Comparison of ENCODE assay signal across 17 cellular contexts in the genomic region with DNA sequence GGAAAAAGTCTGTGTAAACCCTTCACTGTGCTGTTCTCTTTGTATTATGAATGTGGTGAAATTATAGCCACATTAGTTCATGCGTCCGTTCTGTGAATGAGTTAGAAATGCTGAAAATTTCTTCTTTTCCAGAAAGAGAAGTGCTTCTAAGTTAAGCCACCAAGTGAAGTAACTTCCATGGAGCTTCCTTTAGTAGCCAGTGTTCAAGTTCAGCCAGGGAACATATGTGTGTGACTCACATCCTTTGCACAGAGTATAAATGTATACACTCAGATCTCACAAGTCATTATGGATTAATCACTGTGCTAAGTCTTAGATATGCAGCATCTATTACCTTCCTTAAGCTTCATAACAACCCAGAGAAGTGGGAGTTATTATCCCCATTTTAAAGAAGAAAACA. TPM values are rescaled to one million over a fixed set of nuclear protein-coding genes. Genes with fewer than 3 reads are reported as not detected.
DNase-seq lines count a peak whose midpoint lies in the region; ATAC-seq and TF ChIP-seq lines count a peak whose summit lies in the region.
"Had no signal": no experiment of that assay in that cellular context is flagged by ENCODE, and none has a peak within 500 bp of the region (broad histone marks: within the 10 kb centered on the region; RNA-seq: fewer than 3 reads in every experiment).

No MANE protein-coding gene starts in this region.

- H3K4me3 ChIP-seq in RWPE2 (ENCODE audit: severe bottlenecking), result no peak overlapping the region
- no peak overlapping the region for H3K4me3 ChIP-seq in fibroblast of lung (replicated peaks in 1 of 4; ENCODE audit: control extremely low read depth in 1 of 4, insufficient read depth in 1 of 4, low read depth in 3 of 4, low read length in 4 of 4)
- no peak overlapping the region for H3K4me3 ChIP-seq in smooth muscle cell
- H3K4me3 ChIP-seq in CD4-positive, alpha-beta memory T cell (ENCODE audit: low read length in 2 of 2), result no peak overlapping the region
- H3K4me3 ChIP-seq: transverse colon had no signal

- H3K9ac ChIP-seq in fibroblast of lung (ENCODE audit: insufficient read depth, low read length) (no peak overlapping the region), smooth muscle cell (ENCODE audit: low read depth) (no peak overlapping the region)

- H3K79me2 ChIP-seq in fibroblast of lung (ENCODE audit: control insufficient read depth, insufficient read depth, low read length) (no peaks in the 10 kb centered on the region), smooth muscle cell (ENCODE audit: low read depth) (no peaks in the 10 kb centered on the region)

- H3K27ac ChIP-seq in RWPE2 (ENCODE audit: poor library complexity, severe bottlenecking), result no peak overlapping the region
- H3K27ac ChIP-seq in fibroblast of lung (ENCODE audit: insufficient read depth, low read length), result peak overlapping the region; percentile 40
- peak overlapping the region; percentile 22 for H3K27ac ChIP-seq in smooth muscle cell (ENCODE audit: low read depth)
- H3K27ac ChIP-seq in CD4-positive, alpha-beta memory T cell (ENCODE audit: low read depth, low read length), result no peak overlapping the region
- H3K27ac ChIP-seq: transverse colon had no signal

- no peaks in the 10 kb centered on the region for H3K9me3 Mint-ChIP-seq in activated CD4-positive, alpha-beta T cell treated with anti-CD3 and anti-CD28 coated beads for 36 hours (ENCODE audit: low read depth)
- no peaks in the 10 kb centered on the region for H3K9me3 Mint-ChIP-seq in activated CD4-positive, alpha-beta T cell treated with anti-CD3 and anti-CD28 coated beads, Interleukin-2, amount 10 ng/mL, durations not matched to agents 24 days and 14 days
- H3K9me3 Mint-ChIP-seq in CD4-positive, alpha-beta memory T cell, result peaks cover 0 to 8% (median under 1%) of the 10 kb centered on the region in 8 donors

- ATAC-seq in activated CD4-positive, alpha-beta T cell treated with anti-CD3 and anti-CD28 coated beads for 36 hours, result peak; percentile 60
- peak; percentile 98 for ATAC-seq in RWPE2 (ENCODE audit: low read depth)
- ATAC-seq: activated T-cell treated with anti-CD3 and anti-CD28 coated beads, Interleukin-2, amount 50 U/mL, for 4 hours had no signal

- TF ChIP-seq CTCF in RWPE2 (IDR thresholded peaks at IDR 0.05; ENCODE audit: poor library complexity, severe bottlenecking), result no peak
- TF ChIP-seq CTCF in fibroblast of lung (conservative IDR thresholded peaks at IDR 0.05 in 1 of 2, IDR thresholded peaks at IDR 0.05 in 1 of 2; ENCODE audit: low read depth in 1 of 2, low read length in 2 of 2), result no peak
- no peak for TF ChIP-seq CTCF in smooth muscle cell (IDR thresholded peaks at IDR 0.05; ENCODE audit: borderline replicate concordance, insufficient read depth, poor library complexity, severe bottlenecking)

- H4K20me1 ChIP-seq in fibroblast of lung (ENCODE audit: control insufficient read depth, extremely low read depth, insufficient read depth, low read length) (no peaks in the 10 kb centered on the region), smooth muscle cell (ENCODE audit: low read depth) (no peaks in the 10 kb centered on the region)

- WGBS in smooth muscle cell (ENCODE audit: low lambda C conversion rate), result 46% methylated on average over 2 of the region's 2 CpGs

- peaks cover 8% of the 10 kb centered on the region for H3K4me1 ChIP-seq in RWPE2 (ENCODE audit: insufficient read depth, poor library complexity, severe bottlenecking)
- peaks cover 12% of the 10 kb centered on the region for H3K4me1 ChIP-seq in fibroblast of lung (ENCODE audit: control insufficient read depth, extremely low read depth, insufficient read depth, low read length)
- peaks cover 5% of the 10 kb centered on the region for H3K4me1 ChIP-seq in smooth muscle cell (ENCODE audit: low read depth)
- no peaks in the 10 kb centered on the region for H3K4me1 ChIP-seq in CD4-positive, alpha-beta memory T cell (ENCODE audit: insufficient read depth, low read length)
- H3K4me1 ChIP-seq: transverse colon had no signal

- no peaks in the 10 kb centered on the region for H3K4me1 Mint-ChIP-seq in activated CD4-positive, alpha-beta T cell treated with anti-CD3 and anti-CD28 coated beads for 36 hours
- H3K4me1 Mint-ChIP-seq in activated CD4-positive, alpha-beta T cell treated with anti-CD3 and anti-CD28 coated beads, Interleukin-2, amount 10 ng/mL, durations not matched to agents 24 days and 14 days, result no peaks in the 10 kb centered on the region
- H3K4me1 Mint-ChIP-seq in CD4-positive, alpha-beta memory T cell, result no peaks in the 10 kb centered on the region
- H3K4me1 Mint-ChIP-seq: immature natural killer cell had no signal

- H3K36me3 ChIP-seq in RWPE2 (ENCODE audit: low read depth), result no peaks in the 10 kb centered on the region
- no peaks in the 10 kb centered on the region for H3K36me3 ChIP-seq in fibroblast of lung (ENCODE audit: control insufficient read depth, insufficient read depth, low read length)
- no peaks in the 10 kb centered on the region for H3K36me3 ChIP-seq in smooth muscle cell (ENCODE audit: low read depth)
- no peaks in the 10 kb centered on the region for H3K36me3 ChIP-seq in CD4-positive, alpha-beta memory T cell (ENCODE audit: insufficient read depth, low read length)
- H3K36me3 ChIP-seq: transverse colon had no signal

- peaks cover 2% of the 10 kb centered on the region for H3K27me3 Mint-ChIP-seq in activated CD4-positive, alpha-beta T cell treated with anti-CD3 and anti-CD28 coated beads for 36 hours
- peaks cover 4% of the 10 kb centered on the region for H3K27me3 Mint-ChIP-seq in activated CD4-positive, alpha-beta T cell treated with anti-CD3 and anti-CD28 coated beads, Interleukin-2, amount 10 ng/mL, durations not matched to agents 24 days and 14 days
- H3K27me3 Mint-ChIP-seq in CD4-positive, alpha-beta memory T cell, result peaks cover 1 to 6% of the 10 kb centered on the region in 2 donors

- H3K4me2 ChIP-seq in fibroblast of lung (ENCODE audit: extremely low read depth, insufficient read depth, low read length), result peak overlapping the region; percentile 15
- H3K4me2 ChIP-seq in smooth muscle cell, result peak overlapping the region; percentile 33

- no peak overlapping the region for H3K27ac Mint-ChIP-seq in activated CD4-positive, alpha-beta T cell treated with anti-CD3 and anti-CD28 coated beads for 36 hours
- H3K27ac Mint-ChIP-seq in activated CD4-positive, alpha-beta T cell treated with anti-CD3 and anti-CD28 coated beads, Interleukin-2, amount 10 ng/mL, durations not matched to agents 24 days and 14 days, result no peak overlapping the region
- no peak overlapping the region for H3K27ac Mint-ChIP-seq in CD4-positive, alpha-beta memory T cell
- H3K27ac Mint-ChIP-seq: immature natural killer cell had no signal

- intact Hi-C loops in activated CD4-positive, alpha-beta T cell treated with anti-CD3 and anti-CD28 coated beads for 36 hours (cut with DNase I, micrococcal nuclease), result no loop called here
- intact Hi-C loops in activated CD4-positive, alpha-beta T cell treated with anti-CD3 and anti-CD28 coated beads, Interleukin-2, amount 10 ng/mL, durations not matched to agents 24 days and 14 days (cut with micrococcal nuclease), result no loop called here
- intact Hi-C loops in CD4-positive, alpha-beta memory T cell (cut with micrococcal nuclease), result no loop called here

- no peak overlapping the region for H3K4me3 Mint-ChIP-seq in activated CD4-positive, alpha-beta T cell treated with anti-CD3 and anti-CD28 coated beads for 36 hours
- no peak overlapping the region for H3K4me3 Mint-ChIP-seq in activated CD4-positive, alpha-beta T cell treated with anti-CD3 and anti-CD28 coated beads, Interleukin-2, amount 10 ng/mL, durations not matched to agents 24 days and 14 days
- H3K4me3 Mint-ChIP-seq in CD4-positive, alpha-beta memory T cell, result no peak overlapping the region
- H3K4me3 Mint-ChIP-seq: activated T-cell treated with anti-CD3 and anti-CD28 coated beads, Interleukin-2, amount 50 U/mL, for 4 hours; immature natural killer cell had no signal

- CTCF ChIA-PET in activated CD4-positive, alpha-beta T cell treated with anti-CD3 and anti-CD28 coated beads for 36 hours (lab: Charles Lee), result no interaction called here
- CTCF ChIA-PET in CD4-positive, alpha-beta memory T cell (lab: Charles Lee; ENCODE audit: partially characterized antibody), result no interaction called here

- H3K27me3 ChIP-seq in RWPE2 (ENCODE audit: insufficient read depth, poor library complexity, severe bottlenecking) (no peaks in the 10 kb centered on the region), fibroblast of lung (ENCODE audit: control insufficient read depth, insufficient read depth, low read length) (no peaks in the 10 kb centered on the region), smooth muscle cell (ENCODE audit: low read depth) (no peaks in the 10 kb centered on the region)
- no peaks in the 10 kb centered on the region for H3K27me3 ChIP-seq in CD4-positive, alpha-beta memory T cell (ENCODE audit: insufficient read depth, low read length)
- H3K27me3 ChIP-seq: transverse colon had no signal

- POLR2A ChIA-PET in activated CD4-positive, alpha-beta T cell treated with anti-CD3 and anti-CD28 coated beads for 36 hours (lab: Charles Lee), result no interaction called here
- POLR2A ChIA-PET in CD4-positive, alpha-beta memory T cell (lab: Charles Lee; ENCODE audit: partially characterized antibody), result no interaction called here

- H3K36me3 Mint-ChIP-seq in activated CD4-positive, alpha-beta T cell treated with anti-CD3 and anti-CD28 coated beads for 36 hours (ENCODE audit: low read depth), result no peaks in the 10 kb centered on the region
- no peaks in the 10 kb centered on the region for H3K36me3 Mint-ChIP-seq in activated CD4-positive, alpha-beta T cell treated with anti-CD3 and anti-CD28 coated beads, Interleukin-2, amount 10 ng/mL, durations not matched to agents 24 days and 14 days (ENCODE audit: low read depth)
- H3K36me3 Mint-ChIP-seq in CD4-positive, alpha-beta memory T cell, result no peaks in the 10 kb centered on the region

- no peaks in the 10 kb centered on the region for H3K9me3 ChIP-seq in RWPE2 (ENCODE audit: severe bottlenecking)
- H3K9me3 ChIP-seq in fibroblast of lung (ENCODE audit: control insufficient read depth, insufficient read depth, low read depth, low read length), result no peaks in the 10 kb centered on the region
- H3K9me3 ChIP-seq in smooth muscle cell (replicated peaks; ENCODE audit: low read depth), result no peaks in the 10 kb centered on the region
- no peaks in the 10 kb centered on the region for H3K9me3 ChIP-seq in CD4-positive, alpha-beta memory T cell (ENCODE audit: control insufficient read depth in 1 of 2, low read length in 2 of 2)
- H3K9me3 ChIP-seq: transverse colon had no signal

- no peak for DNase-seq in activated CD4-positive, alpha-beta T cell treated with anti-CD3 and anti-CD28 coated beads for 36 hours
- no peak for DNase-seq in activated CD4-positive, alpha-beta T cell treated with anti-CD3 and anti-CD28 coated beads, Interleukin-2, amount 10 ng/mL, durations not matched to agents 24 days and 14 days
- DNase-seq in RWPE2 (ENCODE audit: low spot score) (no peak), fibroblast of lung (ENCODE audit: low read depth in 2 of 2) (peak; percentile 80 to 88), smooth muscle cell (lab: John Stamatoyannopoulos, UW; ENCODE audit: unreplicated experiment) (no peak), LoVo (ENCODE audit: low spot score) (no peak)
- no peak for DNase-seq in stimulated activated CD4-positive, alpha-beta T cell treated with anti-CD3 and anti-CD28 coated beads, Interleukin-15, amount 100 ng/mL, for 24 hours
- no peak for DNase-seq in CD4-positive, alpha-beta memory T cell
- DNase-seq: 8988T; activated CD4-positive, CD25-positive, alpha-beta regulatory T cell; activated T-cell treated with anti-CD3 and anti-CD28 coated beads, Interleukin-2, amount 50 U/mL, for 4 hours; DMS79; immature natural killer cell; NCI-H446 treated with DMSO at 0.1 percent for 48 hours; right cardiac atrium; SIG-M5; transverse colon had no signal

- H2AFZ ChIP-seq in fibroblast of lung (ENCODE audit: low read length) (no peak overlapping the region), smooth muscle cell (ENCODE audit: low read depth) (no peak overlapping the region)

- H3F3A ChIP-seq in smooth muscle cell (ENCODE audit: low read depth), result no peaks in the 10 kb centered on the region

RNA-seq across cellular contexts. Expression of a gene that starts 3.1 kb away (rescaled TPM):
- not detected for total RNA-seq in activated CD4-positive, alpha-beta T cell treated with anti-CD3 and anti-CD28 coated beads for 36 hours
- not detected in 2 replicates for total RNA-seq in activated CD4-positive, alpha-beta T cell treated with anti-CD3 and anti-CD28 coated beads, Interleukin-2, amount 10 ng/mL, durations not matched to agents 24 days and 14 days
- under 0.01 TPM in 1 of 2 replicates, not detected in the other for total RNA-seq in fibroblast of lung
- 0.07 and 0.18 TPM in 2 replicates for polyA plus RNA-seq in fibroblast of lung
- 0.08 and 0.19 TPM in 2 replicates for polyA plus RNA-seq in fibroblast of lung (2012)
- 1.2 TPM in 1 of 2 replicates, not detected in the other for polyA minus RNA-seq in fibroblast of lung (ENCODE audit: low replicate concordance)
- total RNA-seq in smooth muscle cell, result 0.81 TPM in 1 of 2 replicates, not detected in the other
- polyA plus RNA-seq in smooth muscle cell, result not detected in 2 replicates
- total RNA-seq in CD4-positive, alpha-beta memory T cell, result not detected
- not detected for polyA plus RNA-seq in CD4-positive, alpha-beta memory T cell
- total RNA-seq: activated T-cell treated with anti-CD3 and anti-CD28 coated beads, Interleukin-2, amount 50 U/mL, for 4 hours; transverse colon had no signal
- polyA plus RNA-seq: immature natural killer cell had no signal

RNA-seq across cellular contexts. Expression of a gene that starts 22.3 kb away (rescaled TPM):
- not detected for total RNA-seq in activated CD4-positive, alpha-beta T cell treated with anti-CD3 and anti-CD28 coated beads for 36 hours
- not detected in 2 replicates for total RNA-seq in activated CD4-positive, alpha-beta T cell treated with anti-CD3 and anti-CD28 coated beads, Interleukin-2, amount 10 ng/mL, durations not matched to agents 24 days and 14 days
- total RNA-seq in fibroblast of lung, result 0.17 TPM in 1 of 2 replicates, not detected in the other
- 0.08 and 0.14 TPM in 2 replicates for polyA plus RNA-seq in fibroblast of lung
- polyA plus RNA-seq in fibroblast of lung (2012), result 0.08 and 0.13 TPM in 2 replicates
- not detected in 2 replicates for polyA minus RNA-seq in fibroblast of lung (ENCODE audit: low replicate concordance)
- not detected in 2 replicates for total RNA-seq in smooth muscle cell
- not detected in 2 replicates for polyA plus RNA-seq in smooth muscle cell
- not detected for total RNA-seq in CD4-positive, alpha-beta memory T cell
- polyA plus RNA-seq in CD4-positive, alpha-beta memory T cell, result not detected
- total RNA-seq: activated T-cell treated with anti-CD3 and anti-CD28 coated beads, Interleukin-2, amount 50 U/mL, for 4 hours; right cardiac atrium had no signal
- polyA plus RNA-seq: immature natural killer cell, right cardiac atrium had no signal

RNA-seq across cellular contexts. Expression of a gene that starts 52.5 kb away (rescaled TPM):
- total RNA-seq in activated CD4-positive, alpha-beta T cell treated with anti-CD3 and anti-CD28 coated beads for 36 hours, result not detected
- total RNA-seq in activated CD4-positive, alpha-beta T cell treated with anti-CD3 and anti-CD28 coated beads, Interleukin-2, amount 10 ng/mL, durations not matched to agents 24 days and 14 days, result 0.14 TPM in 1 of 2 replicates, not detected in the other
- under 0.01 and 0.66 TPM in 2 replicates for total RNA-seq in fibroblast of lung
- polyA plus RNA-seq in fibroblast of lung, result 0.17 and 0.28 TPM in 2 replicates
- polyA plus RNA-seq in fibroblast of lung (2012), result 0.17 and 0.31 TPM in 2 replicates
- polyA minus RNA-seq in fibroblast of lung (ENCODE audit: low replicate concordance), result not detected in 2 replicates
- 4.0 and 7.3 TPM in 2 replicates for total RNA-seq in smooth muscle cell
- polyA plus RNA-seq in smooth muscle cell, result 1.1 and 6.7 TPM in 2 replicates
- not detected for total RNA-seq in CD4-positive, alpha-beta memory T cell
- polyA plus RNA-seq in CD4-positive, alpha-beta memory T cell, result not detected
- total RNA-seq: right cardiac atrium had no signal
- polyA plus RNA-seq: immature natural killer cell, right cardiac atrium had no signal

Comparison
In these comparisons a context has a peak if more than half of its experiments do, and no peak if none do; other contexts are left out.
1. DNase-seq: peak in fibroblast of lung (2 of 2); none in activated CD4-positive, alpha-beta T cell treated with anti-CD3 and anti-CD28 coated beads for 36 hours (single experiment), activated CD4-positive, alpha-beta T cell treated with anti-CD3 and anti-CD28 coated beads, Interleukin-2, amount 10 ng/mL, durations not matched to agents 24 days and 14 days (single experiment), RWPE2 (single experiment), smooth muscle cell (single experiment), stimulated activated CD4-positive, alpha-beta T cell treated with anti-CD3 and anti-CD28 coated beads, Interleukin-15, amount 100 ng/mL, for 24 hours (single experiment), LoVo (single experiment) and CD4-positive, alpha-beta memory T cell (0 of 5).
2. H3K27ac ChIP-seq: peak in fibroblast of lung (single experiment) and smooth muscle cell (single experiment); none in RWPE2 (single experiment) and CD4-positive, alpha-beta memory T cell (single experiment).